Comparison of ENCODE assay signal across 1 cellular context in genomic region chr19:12484371-12485322, GRCh38.
A peak's percentile ranks its signal among the peaks of the same experiment; 100 is the strongest.
TF ChIP-seq lines count a peak whose summit lies in the region.

ZNF709 (minus strand) TSS chr19:12484816; CDS start chr19:12484657, 159 bp downstream.

TF ChIP-seq in K562, 482 proteins besides CTCF, POLR2A, EP300 and RAD21 (continued from another document and continues in another):
- TF ChIP-seq ASH1L (IDR thresholded peaks at IDR 0.05; ENCODE audit: borderline replicate concordance, low read depth, partially characterized antibody) (no peak), BRD9 (IDR thresholded peaks at IDR 0.05; ENCODE audit: low read depth, partially characterized antibody) (no peak), ATF1 (CRISPR knock-in tag; IDR thresholded peaks at IDR 0.05) (no peak), ATF1 (tag; IDR thresholded peaks at IDR 0.05) (0 out of 2 replicates have a peak, but pooled peaks have one; percentile 30), HBP1 (CRISPR knock-in tag; IDR thresholded peaks at IDR 0.05) (no peak), ATF7 (IDR thresholded peaks at IDR 0.05) (0 out of 2 replicates have a peak, but pooled peaks have one; percentile 9), NFRKB (IDR thresholded peaks at IDR 0.05; ENCODE audit: low read depth) (no peak), TFAP4 (CRISPR knock-in tag; IDR thresholded peaks at IDR 0.05; ENCODE audit: borderline replicate concordance) (peak; percentile 20; the same call in 1 of the 2 replicates), HDAC3 (IDR thresholded peaks at IDR 0.05; ENCODE audit: borderline replicate concordance, partially characterized antibody) (no peak), SPI1 (IDR thresholded peaks at IDR 0.05; ENCODE audit: borderline replicate concordance, low read depth, low read length) (peak; percentile 81), ZNF277 (CRISPR knock-in tag; IDR thresholded peaks at IDR 0.05; ENCODE audit: borderline replicate concordance) (no peak), BHLHE40 (IDR thresholded peaks at IDR 0.05; ENCODE audit: low read length) (no peak), MXI1 (IDR thresholded peaks at IDR 0.05; ENCODE audit: low read depth, low read length) (0 out of 2 replicates have a peak, but pooled peaks have one; percentile 43), TEAD1 (CRISPR knock-in tag; IDR thresholded peaks at IDR 0.05) (0 out of 4 replicates have a peak, but pooled peaks of 1 of the 2 experiments have one; percentile 12), MAFK (IDR thresholded peaks at IDR 0.05; ENCODE audit: low read length) (no peak), GABPB1 (CRISPR knock-in tag; IDR thresholded peaks at IDR 0.05) (no peak), RBM34 (IDR thresholded peaks at IDR 0.05; ENCODE audit: borderline replicate concordance, insufficient read depth, low read length) (no peak), NUFIP1 (IDR thresholded peaks at IDR 0.05; ENCODE audit: partially characterized antibody) (no peak), NRF1 (conservative IDR thresholded peaks at IDR 0.05 in 1 of 2, IDR thresholded peaks at IDR 0.05 in 1 of 2) (peak; percentile 77 to 82), CHD2 (IDR thresholded peaks at IDR 0.05; ENCODE audit: low read depth, low read length) (peak; percentile 37; the same call in 1 of the 2 replicates), ZNF583 (CRISPR knock-in tag; IDR thresholded peaks at IDR 0.05) (no peak), HMG20B (CRISPR knock-in tag; IDR thresholded peaks at IDR 0.05) (no peak), ZNF174 (CRISPR knock-in tag; IDR thresholded peaks at IDR 0.05) (no peak), KLF10 (CRISPR knock-in tag; IDR thresholded peaks at IDR 0.05) (no peak), MED1 (CRISPR knock-in tag; IDR thresholded peaks at IDR 0.05; ENCODE audit: borderline replicate concordance) (no peak), ZHX1 (conservative IDR thresholded peaks at IDR 0.05; ENCODE audit: low read length) (no peak), MYC (IDR thresholded peaks at IDR 0.05; ENCODE audit: low read depth, low read length) (no peak), MYC (CRISPR knock-in tag; IDR thresholded peaks at IDR 0.05; ENCODE audit: borderline replicate concordance, low read depth) (no peak), TSC22D4 (tag; IDR thresholded peaks at IDR 0.05) (no peak), DACH1 (IDR thresholded peaks at IDR 0.05; ENCODE audit: partially characterized antibody) (no peak)
- TF ChIP-seq, protein P1, sequence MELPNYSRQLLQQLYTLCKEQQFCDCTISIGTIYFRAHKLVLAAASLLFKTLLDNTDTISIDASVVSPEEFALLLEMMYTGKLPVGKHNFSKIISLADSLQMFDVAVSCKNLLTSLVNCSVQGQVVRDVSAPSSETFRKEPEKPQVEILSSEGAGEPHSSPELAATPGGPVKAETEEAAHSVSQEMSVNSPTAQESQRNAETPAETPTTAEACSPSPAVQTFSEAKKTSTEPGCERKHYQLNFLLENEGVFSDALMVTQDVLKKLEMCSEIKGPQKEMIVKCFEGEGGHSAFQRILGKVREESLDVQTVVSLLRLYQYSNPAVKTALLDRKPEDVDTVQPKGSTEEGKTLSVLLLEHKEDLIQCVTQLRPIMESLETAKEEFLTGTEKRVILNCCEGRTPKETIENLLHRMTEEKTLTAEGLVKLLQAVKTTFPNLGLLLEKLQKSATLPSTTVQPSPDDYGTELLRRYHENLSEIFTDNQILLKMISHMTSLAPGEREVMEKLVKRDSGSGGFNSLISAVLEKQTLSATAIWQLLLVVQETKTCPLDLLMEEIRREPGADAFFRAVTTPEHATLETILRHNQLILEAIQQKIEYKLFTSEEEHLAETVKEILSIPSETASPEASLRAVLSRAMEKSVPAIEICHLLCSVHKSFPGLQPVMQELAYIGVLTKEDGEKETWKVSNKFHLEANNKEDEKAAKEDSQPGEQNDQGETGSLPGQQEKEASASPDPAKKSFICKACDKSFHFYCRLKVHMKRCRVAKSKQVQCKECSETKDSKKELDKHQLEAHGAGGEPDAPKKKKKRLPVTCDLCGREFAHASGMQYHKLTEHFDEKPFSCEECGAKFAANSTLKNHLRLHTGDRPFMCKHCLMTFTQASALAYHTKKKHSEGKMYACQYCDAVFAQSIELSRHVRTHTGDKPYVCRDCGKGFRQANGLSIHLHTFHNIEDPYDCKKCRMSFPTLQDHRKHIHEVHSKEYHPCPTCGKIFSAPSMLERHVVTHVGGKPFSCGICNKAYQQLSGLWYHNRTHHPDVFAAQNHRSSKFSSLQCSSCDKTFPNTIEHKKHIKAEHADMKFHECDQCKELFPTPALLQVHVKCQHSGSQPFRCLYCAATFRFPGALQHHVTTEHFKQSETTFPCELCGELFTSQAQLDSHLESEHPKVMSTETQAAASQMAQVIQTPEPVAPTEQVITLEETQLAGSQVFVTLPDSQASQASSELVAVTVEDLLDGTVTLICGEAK (IDR thresholded peaks at IDR 0.05) = 0 out of 2 replicates have a peak, but pooled peaks have one; percentile 18
- TF ChIP-seq, protein P1 (CRISPR knock-in tag; IDR thresholded peaks at IDR 0.05) = no peak
- TF ChIP-seq, protein P2, sequence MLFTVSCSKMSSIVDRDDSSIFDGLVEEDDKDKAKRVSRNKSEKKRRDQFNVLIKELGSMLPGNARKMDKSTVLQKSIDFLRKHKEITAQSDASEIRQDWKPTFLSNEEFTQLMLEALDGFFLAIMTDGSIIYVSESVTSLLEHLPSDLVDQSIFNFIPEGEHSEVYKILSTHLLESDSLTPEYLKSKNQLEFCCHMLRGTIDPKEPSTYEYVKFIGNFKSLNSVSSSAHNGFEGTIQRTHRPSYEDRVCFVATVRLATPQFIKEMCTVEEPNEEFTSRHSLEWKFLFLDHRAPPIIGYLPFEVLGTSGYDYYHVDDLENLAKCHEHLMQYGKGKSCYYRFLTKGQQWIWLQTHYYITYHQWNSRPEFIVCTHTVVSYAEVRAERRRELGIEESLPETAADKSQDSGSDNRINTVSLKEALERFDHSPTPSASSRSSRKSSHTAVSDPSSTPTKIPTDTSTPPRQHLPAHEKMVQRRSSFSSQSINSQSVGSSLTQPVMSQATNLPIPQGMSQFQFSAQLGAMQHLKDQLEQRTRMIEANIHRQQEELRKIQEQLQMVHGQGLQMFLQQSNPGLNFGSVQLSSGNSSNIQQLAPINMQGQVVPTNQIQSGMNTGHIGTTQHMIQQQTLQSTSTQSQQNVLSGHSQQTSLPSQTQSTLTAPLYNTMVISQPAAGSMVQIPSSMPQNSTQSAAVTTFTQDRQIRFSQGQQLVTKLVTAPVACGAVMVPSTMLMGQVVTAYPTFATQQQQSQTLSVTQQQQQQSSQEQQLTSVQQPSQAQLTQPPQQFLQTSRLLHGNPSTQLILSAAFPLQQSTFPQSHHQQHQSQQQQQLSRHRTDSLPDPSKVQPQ (CRISPR knock-in tag; IDR thresholded peaks at IDR 0.05; ENCODE audit: borderline replicate concordance) = no peak
- TF ChIP-seq, protein P3, sequence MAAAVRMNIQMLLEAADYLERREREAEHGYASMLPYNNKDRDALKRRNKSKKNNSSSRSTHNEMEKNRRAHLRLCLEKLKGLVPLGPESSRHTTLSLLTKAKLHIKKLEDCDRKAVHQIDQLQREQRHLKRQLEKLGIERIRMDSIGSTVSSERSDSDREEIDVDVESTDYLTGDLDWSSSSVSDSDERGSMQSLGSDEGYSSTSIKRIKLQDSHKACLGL (CRISPR knock-in tag; IDR thresholded peaks at IDR 0.05; ENCODE audit: borderline replicate concordance, poor library complexity, severe bottlenecking) = no peak
- TF ChIP-seq, protein P4, sequence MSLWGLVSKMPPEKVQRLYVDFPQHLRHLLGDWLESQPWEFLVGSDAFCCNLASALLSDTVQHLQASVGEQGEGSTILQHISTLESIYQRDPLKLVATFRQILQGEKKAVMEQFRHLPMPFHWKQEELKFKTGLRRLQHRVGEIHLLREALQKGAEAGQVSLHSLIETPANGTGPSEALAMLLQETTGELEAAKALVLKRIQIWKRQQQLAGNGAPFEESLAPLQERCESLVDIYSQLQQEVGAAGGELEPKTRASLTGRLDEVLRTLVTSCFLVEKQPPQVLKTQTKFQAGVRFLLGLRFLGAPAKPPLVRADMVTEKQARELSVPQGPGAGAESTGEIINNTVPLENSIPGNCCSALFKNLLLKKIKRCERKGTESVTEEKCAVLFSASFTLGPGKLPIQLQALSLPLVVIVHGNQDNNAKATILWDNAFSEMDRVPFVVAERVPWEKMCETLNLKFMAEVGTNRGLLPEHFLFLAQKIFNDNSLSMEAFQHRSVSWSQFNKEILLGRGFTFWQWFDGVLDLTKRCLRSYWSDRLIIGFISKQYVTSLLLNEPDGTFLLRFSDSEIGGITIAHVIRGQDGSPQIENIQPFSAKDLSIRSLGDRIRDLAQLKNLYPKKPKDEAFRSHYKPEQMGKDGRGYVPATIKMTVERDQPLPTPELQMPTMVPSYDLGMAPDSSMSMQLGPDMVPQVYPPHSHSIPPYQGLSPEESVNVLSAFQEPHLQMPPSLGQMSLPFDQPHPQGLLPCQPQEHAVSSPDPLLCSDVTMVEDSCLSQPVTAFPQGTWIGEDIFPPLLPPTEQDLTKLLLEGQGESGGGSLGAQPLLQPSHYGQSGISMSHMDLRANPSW (CRISPR knock-in tag; IDR thresholded peaks at IDR 0.05) = no peak
